In genomic region chr17:55668581-55668980, GRCh38 we compare ENCODE assay signal across 23 cellular contexts. TPM values are rescaled to one million over a fixed set of nuclear protein-coding genes. Genes with fewer than 3 reads are reported as not detected.
DNase-seq lines count a peak whose midpoint lies in the region; ATAC-seq, FAIRE-seq and TF ChIP-seq lines count a peak whose summit lies in the region.
"Had no signal": no experiment of that assay in that cellular context is flagged by ENCODE, and none has a peak within 500 bp of the region (broad histone marks: within the 10 kb centered on the region; RNA-seq: fewer than 3 reads in every experiment).

No MANE protein-coding gene starts in this region.

- CTCF ChIA-PET in CD4-positive, alpha-beta T cell (lab: Charles Lee) = no interaction called here

- no peak overlapping the region for H3K27ac ChIP-seq in small intestine (ENCODE audit: low read depth in 1 of 2, low read length in 1 of 2)
- no peak overlapping the region for H3K27ac ChIP-seq in CD4-positive, alpha-beta T cell (ENCODE audit: low read depth, low read length)
- H3K27ac ChIP-seq: ovary, right atrium auricular region, VCaP had no signal

- no peak overlapping the region for H3K4me3 Mint-ChIP-seq in CD4-positive, alpha-beta T cell
- H3K4me3 Mint-ChIP-seq: activated CD4-positive, alpha-beta T cell treated with anti-CD3 and anti-CD28 coated beads, Interleukin-2, amount 10 ng/mL, durations not matched to agents 7 days and 5 days; activated naive CD4-positive, alpha-beta T cell treated with anti-CD3 and anti-CD28 coated beads for 36 hours; activated T-cell treated with anti-CD3 and anti-CD28 coated beads, Interleukin-2, amount 50 U/mL, for 72 hours; naive B cell; T-helper 2 cell treated with Interferon-gamma antibody and Interleukin-4, amounts not matched to agents 5 μg/mL and 100 μg/mL, for 36 hours had no signal

- peak; percentile 77 for ATAC-seq in left lobe of liver
- no peak for ATAC-seq in CD4-positive, alpha-beta T cell (ENCODE audit: poor library complexity)
- ATAC-seq: activated T-cell treated with anti-CD3 and anti-CD28 coated beads, Interleukin-2, amount 50 U/mL, for 72 hours; stimulated activated naive CD8-positive, alpha-beta T cell treated with anti-CD3 and anti-CD28 coated beads, Interleukin-15, Interleukin-2, amounts not matched to agents 100 U/mL and 50 U/mL, for 24 hours had no signal

- H3K27me3 Mint-ChIP-seq in CD4-positive, alpha-beta T cell = peaks cover 34% of the 10 kb centered on the region

- 51 to 60% (median 56%) methylated on average over 3 of the region's 3 CpGs for whole genome bisulfite sequencing in small intestine, 3 donors

- no peak for FAIRE-seq in small intestine (lab: Jason Lieb, UNC)

- H3K36me3 ChIP-seq in small intestine (ENCODE audit: control insufficient read depth in 2 of 2, insufficient read depth in 2 of 2, low read length in 2 of 2) = no peaks in the 10 kb centered on the region
- H3K36me3 ChIP-seq: ovary, right atrium auricular region, transverse colon had no signal

- H3K36me3 Mint-ChIP-seq in CD4-positive, alpha-beta T cell (ENCODE audit: low read depth) = no peaks in the 10 kb centered on the region

- no peaks in the 10 kb centered on the region for H3K9me3 ChIP-seq in small intestine (ENCODE audit: control insufficient read depth, low read depth)
- H3K9me3 ChIP-seq in CD4-positive, alpha-beta T cell (ENCODE audit: control insufficient read depth, low read length) = no peaks in the 10 kb centered on the region
- H3K9me3 ChIP-seq: ovary, right atrium auricular region, transverse colon had no signal

- H3K27ac Mint-ChIP-seq in CD4-positive, alpha-beta T cell = no peak overlapping the region
- H3K27ac Mint-ChIP-seq: activated CD4-positive, alpha-beta T cell treated with anti-CD3 and anti-CD28 coated beads, Interleukin-2, amount 10 ng/mL, durations not matched to agents 7 days and 5 days; activated naive CD4-positive, alpha-beta T cell treated with anti-CD3 and anti-CD28 coated beads for 36 hours; activated T-cell treated with anti-CD3 and anti-CD28 coated beads, Interleukin-2, amount 50 U/mL, for 72 hours; T-helper 2 cell treated with Interferon-gamma antibody and Interleukin-4, amounts not matched to agents 5 μg/mL and 100 μg/mL, for 36 hours had no signal

- POLR2A ChIA-PET in CD4-positive, alpha-beta T cell (lab: Charles Lee) = no interaction called here

- no peak for TF ChIP-seq CTCF in GM10266 (IDR thresholded peaks at IDR 0.05; ENCODE audit: control insufficient read depth, insufficient read depth, low read depth, missing control alignments)
- no peak for TF ChIP-seq CTCF in CD4-positive, alpha-beta T cell (IDR thresholded peaks at IDR 0.05)

- no peaks in the 10 kb centered on the region for H3K4me1 ChIP-seq in small intestine (ENCODE audit: control insufficient read depth in 2 of 2, insufficient read depth in 1 of 2, low read depth in 1 of 2, low read length in 1 of 2)
- H3K4me1 ChIP-seq: right atrium auricular region had no signal

- H3K4me3 ChIP-seq in small intestine (ENCODE audit: low read depth in 1 of 2, low read length in 2 of 2) = no peak overlapping the region
- H3K4me3 ChIP-seq: ovary, right atrium auricular region, transverse colon had no signal

- H3K4me1 Mint-ChIP-seq in CD4-positive, alpha-beta T cell (ENCODE audit: low read depth) = no peaks in the 10 kb centered on the region
- H3K4me1 Mint-ChIP-seq: activated CD4-positive, alpha-beta T cell treated with anti-CD3 and anti-CD28 coated beads, Interleukin-2, amount 10 ng/mL, durations not matched to agents 7 days and 5 days had no signal

- intact Hi-C loops in CD4-positive, alpha-beta T cell (cut with DNase I, micrococcal nuclease) = no loop called here

- no peaks in the 10 kb centered on the region for H3K27me3 ChIP-seq in small intestine (ENCODE audit: control insufficient read depth in 2 of 2, insufficient read depth in 2 of 2, low read length in 2 of 2)
- peaks cover 8% of the 10 kb centered on the region for H3K27me3 ChIP-seq in CD4-positive, alpha-beta T cell (ENCODE audit: control insufficient read depth, insufficient read depth, low read length)
- H3K27me3 ChIP-seq: ovary, right atrium auricular region, transverse colon had no signal

- H3K9me3 Mint-ChIP-seq in CD4-positive, alpha-beta T cell = no peaks in the 10 kb centered on the region
- H3K9me3 Mint-ChIP-seq: activated CD4-positive, alpha-beta T cell treated with anti-CD3 and anti-CD28 coated beads, Interleukin-2, amount 10 ng/mL, durations not matched to agents 7 days and 5 days had no signal

- peak; percentile 59 for DNase-seq in ELF-1 (ENCODE audit: low read depth, low spot score)
- peak; percentile 41 for DNase-seq in RPMI7951 (ENCODE audit: low read depth)
- no peak for DNase-seq in left lobe of liver (ENCODE audit: low spot score)
- DNase-seq in pons (ENCODE audit: low spot score) = peak; percentile 14
- DNase-seq in GM10266 (ENCODE audit: extremely low spot score) = no peak
- DNase-seq in T-helper 9 cell = no peak
- DNase-seq in small intestine = no peak
- DNase-seq in CD4-positive, alpha-beta T cell = no peak
- DNase-seq: activated CD4-positive, alpha-beta T cell treated with anti-CD3 and anti-CD28 coated beads, Interleukin-2, amount 10 ng/mL, durations not matched to agents 7 days and 5 days; activated naive CD4-positive, alpha-beta T cell treated with anti-CD3 and anti-CD28 coated beads for 36 hours; activated T-cell treated with anti-CD3 and anti-CD28 coated beads, Interleukin-2, amount 50 U/mL, for 72 hours; dermis blood vessel endothelial cell; naive B cell; NCI-H1105 treated with DMSO at 0.1 percent for 48 hours; NCI-H2081; NCI-H446 treated with DMSO at 0.1 percent for 48 hours; ovary; stimulated activated naive CD8-positive, alpha-beta T cell treated with anti-CD3 and anti-CD28 coated beads, Interleukin-15, Interleukin-2, amounts not matched to agents 100 U/mL and 50 U/mL, for 24 hours; transverse colon had no signal

RNA-seq across cellular contexts. Expression of gene TMEM100, which starts 54.1 kb away (rescaled TPM):
- total RNA-seq in RPMI7951 (2014; rRNA removed; shearing (Covaris generic)) = 1.7 and 2.1 TPM in 2 replicates
- total RNA-seq in left lobe of liver = 7.0 TPM
- polyA plus RNA-seq in small intestine = 10 to 100 TPM in 1 of 3 donors, 1 to 10 TPM in 1, under 1 TPM in 1; 0.45 to 24.0 (median 4.1) TPM
- not detected for total RNA-seq in CD4-positive, alpha-beta T cell
- total RNA-seq: activated CD4-positive, alpha-beta T cell treated with anti-CD3 and anti-CD28 coated beads, Interleukin-2, amount 10 ng/mL, durations not matched to agents 7 days and 5 days; activated naive CD4-positive, alpha-beta T cell treated with anti-CD3 and anti-CD28 coated beads for 36 hours; activated T-cell treated with anti-CD3 and anti-CD28 coated beads, Interleukin-2, amount 50 U/mL, for 72 hours; kidney epithelial cell had no signal

Comparison
In these comparisons a context has a peak if more than half of its experiments do, and no peak if none do; other contexts are left out.
1. DNase-seq: peak in ELF-1 (single experiment), RPMI7951 (single experiment) and pons (single experiment); none in left lobe of liver (single experiment), GM10266 (single experiment), T-helper 9 cell (single experiment), small intestine (single experiment) and CD4-positive, alpha-beta T cell (0 of 10).